8 cellular contexts compared by ENCODE assay signal in the genomic region with DNA sequence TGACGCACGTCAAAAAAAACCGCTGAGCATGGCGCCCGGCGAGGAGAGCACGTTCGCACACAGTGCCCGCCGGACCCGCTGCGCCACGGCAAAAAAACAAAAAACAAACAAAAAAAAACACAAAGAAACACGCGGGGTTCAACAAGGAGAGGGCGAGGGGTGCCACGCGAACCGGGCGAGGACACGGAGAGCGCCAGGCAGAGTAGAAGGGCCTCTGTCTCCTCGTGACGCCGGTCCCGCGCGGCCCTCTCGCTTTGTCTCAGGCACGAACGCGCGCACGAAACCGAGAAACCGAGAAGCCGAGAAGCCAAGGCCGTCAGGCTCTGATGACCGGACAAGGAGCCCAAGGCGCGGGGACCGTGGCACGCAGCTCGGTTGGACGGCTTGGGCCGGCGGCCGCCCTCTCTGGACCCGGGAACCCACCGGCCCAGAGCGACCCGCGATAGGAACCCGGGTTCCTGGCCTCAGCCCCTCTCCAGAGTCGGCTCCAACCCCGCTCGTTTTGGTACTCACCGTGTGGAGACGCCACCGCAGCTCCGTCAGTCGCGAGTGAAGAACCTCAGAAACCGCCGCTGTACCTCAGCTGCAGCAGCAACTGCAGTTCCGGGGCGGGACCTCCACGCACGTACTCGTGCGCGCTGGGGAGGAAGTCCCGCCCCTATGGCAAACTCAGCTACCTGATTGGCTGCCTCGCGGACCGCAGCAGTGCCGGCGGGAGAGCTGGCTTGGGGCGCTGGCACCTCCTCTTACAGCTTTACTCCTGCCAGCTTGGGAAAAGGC. TPM values are rescaled to one million over a fixed set of nuclear protein-coding genes. Genes with fewer than 3 reads are reported as not detected.
A peak's percentile ranks its signal among the peaks of the same experiment; 100 is the strongest.
DNase-seq lines count a peak whose midpoint lies in the region; ATAC-seq and TF ChIP-seq lines count a peak whose summit lies in the region.

A gene with protein sequence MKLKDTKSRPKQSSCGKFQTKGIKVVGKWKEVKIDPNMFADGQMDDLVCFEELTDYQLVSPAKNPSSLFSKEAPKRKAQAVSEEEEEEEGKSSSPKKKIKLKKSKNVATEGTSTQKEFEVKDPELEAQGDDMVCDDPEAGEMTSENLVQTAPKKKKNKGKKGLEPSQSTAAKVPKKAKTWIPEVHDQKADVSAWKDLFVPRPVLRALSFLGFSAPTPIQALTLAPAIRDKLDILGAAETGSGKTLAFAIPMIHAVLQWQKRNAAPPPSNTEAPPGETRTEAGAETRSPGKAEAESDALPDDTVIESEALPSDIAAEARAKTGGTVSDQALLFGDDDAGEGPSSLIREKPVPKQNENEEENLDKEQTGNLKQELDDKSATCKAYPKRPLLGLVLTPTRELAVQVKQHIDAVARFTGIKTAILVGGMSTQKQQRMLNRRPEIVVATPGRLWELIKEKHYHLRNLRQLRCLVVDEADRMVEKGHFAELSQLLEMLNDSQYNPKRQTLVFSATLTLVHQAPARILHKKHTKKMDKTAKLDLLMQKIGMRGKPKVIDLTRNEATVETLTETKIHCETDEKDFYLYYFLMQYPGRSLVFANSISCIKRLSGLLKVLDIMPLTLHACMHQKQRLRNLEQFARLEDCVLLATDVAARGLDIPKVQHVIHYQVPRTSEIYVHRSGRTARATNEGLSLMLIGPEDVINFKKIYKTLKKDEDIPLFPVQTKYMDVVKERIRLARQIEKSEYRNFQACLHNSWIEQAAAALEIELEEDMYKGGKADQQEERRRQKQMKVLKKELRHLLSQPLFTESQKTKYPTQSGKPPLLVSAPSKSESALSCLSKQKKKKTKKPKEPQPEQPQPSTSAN (minus strand): TSS at position 597 of the 780 bp plus-strand sequence. CDS start 1,460 bp downstream, outside the sequence.
A gene with protein sequence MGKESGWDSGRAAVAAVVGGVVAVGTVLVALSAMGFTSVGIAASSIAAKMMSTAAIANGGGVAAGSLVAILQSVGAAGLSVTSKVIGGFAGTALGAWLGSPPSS (plus strand): TSS at position 705 of the 780 bp plus-strand sequence. CDS start 15,628 bp downstream, outside the sequence.

- no peaks in the 10 kb centered on the region for H3K27me3 ChIP-seq in kidney epithelial cell (ENCODE audit: control insufficient read depth, insufficient read depth, low read length)

- peaks cover 3% of the 10 kb centered on the region for H3K36me3 ChIP-seq in kidney epithelial cell (ENCODE audit: control insufficient read depth, insufficient read depth, low read length)

- no peaks in the 10 kb centered on the region for H3K27me3 Mint-ChIP-seq in chondrocyte (ENCODE audit: low read depth)

- no peaks in the 10 kb centered on the region for H3K9me3 Mint-ChIP-seq in chondrocyte (ENCODE audit: low read depth)

- peak within 1 kb of the TSS; percentile 100 for H3K4me3 Mint-ChIP-seq in chondrocyte (ENCODE audit: unreplicated experiment)

- ATAC-seq in HG03432 (IDR thresholded peaks at IDR 0.05; ENCODE audit: unreplicated experiment) = peak; percentile 99

- H3K36me3 Mint-ChIP-seq in chondrocyte (ENCODE audit: low read depth) = peaks cover 11% of the 10 kb centered on the region

- TF ChIP-seq POLR2A in GM19099 (IDR thresholded peaks at IDR 0.05; ENCODE audit: extremely low read depth, insufficient read length, low read depth) = peak; percentile 95

- H3K27ac Mint-ChIP-seq in chondrocyte (ENCODE audit: unreplicated experiment) = peak within 1 kb of the TSS; percentile 99

- TF ChIP-seq CTCF in chondrocyte (IDR thresholded peaks at IDR 0.05) (no peak), kidney epithelial cell (IDR thresholded peaks at IDR 0.05; ENCODE audit: insufficient read depth, low read length, poor library complexity, severe bottlenecking) (no peak)

- H3K4me1 Mint-ChIP-seq in chondrocyte (ENCODE audit: low read depth) = peaks cover 44% of the 10 kb centered on the region

- DNase-seq in AG20443 (ENCODE audit: low spot score) (peak; percentile 99), NCI-H510A (lab: John Stamatoyannopoulos, UW) (peak; percentile 84), chondrocyte (ENCODE audit: low spot score) (peak; percentile 98), kidney epithelial cell (ENCODE audit: low read depth) (peak; percentile 71)
- peak; percentile 90 to 95 for DNase-seq in activated CD4-positive, alpha-beta T cell treated with anti-CD3 and anti-CD28 coated beads for 24 hours (ENCODE audit: low read depth in 2 of 2)
- DNase-seq in stimulated activated CD4-positive, alpha-beta T cell treated with anti-CD3 and anti-CD28 coated beads, Interleukin-15, amount 100 ng/mL, for 48 hours (ENCODE audit: low read depth in 2 of 2) = peak; percentile 93 to 96

- peak within 1 kb of the TSS; percentile 88 for H3K4me3 ChIP-seq in kidney epithelial cell (ENCODE audit: low read depth, low read length)

RNA-seq across cellular contexts. Expression of the first gene that starts in this region (rescaled TPM):
- total RNA-seq in chondrocyte = 136 to 151 TPM (median 149 TPM) in 3 replicates
- 97.3 and 98.2 TPM in 2 replicates for total RNA-seq in kidney epithelial cell

RNA-seq across cellular contexts. Expression of the second gene that starts in this region (rescaled TPM):
- total RNA-seq in chondrocyte = 33.0 to 35.0 TPM (median 33.6 TPM) in 3 replicates
- total RNA-seq in kidney epithelial cell = 21.5 and 24.7 TPM in 2 replicates

Comparison
In these comparisons a context has a peak if more than half of its experiments do, and no peak if none do; other contexts are left out.
1. Peak in every context shown above with its lines: DNase-seq, ATAC-seq and H3K4me3 ChIP-seq.